22 cellular contexts compared by ENCODE assay signal in the genomic region with DNA sequence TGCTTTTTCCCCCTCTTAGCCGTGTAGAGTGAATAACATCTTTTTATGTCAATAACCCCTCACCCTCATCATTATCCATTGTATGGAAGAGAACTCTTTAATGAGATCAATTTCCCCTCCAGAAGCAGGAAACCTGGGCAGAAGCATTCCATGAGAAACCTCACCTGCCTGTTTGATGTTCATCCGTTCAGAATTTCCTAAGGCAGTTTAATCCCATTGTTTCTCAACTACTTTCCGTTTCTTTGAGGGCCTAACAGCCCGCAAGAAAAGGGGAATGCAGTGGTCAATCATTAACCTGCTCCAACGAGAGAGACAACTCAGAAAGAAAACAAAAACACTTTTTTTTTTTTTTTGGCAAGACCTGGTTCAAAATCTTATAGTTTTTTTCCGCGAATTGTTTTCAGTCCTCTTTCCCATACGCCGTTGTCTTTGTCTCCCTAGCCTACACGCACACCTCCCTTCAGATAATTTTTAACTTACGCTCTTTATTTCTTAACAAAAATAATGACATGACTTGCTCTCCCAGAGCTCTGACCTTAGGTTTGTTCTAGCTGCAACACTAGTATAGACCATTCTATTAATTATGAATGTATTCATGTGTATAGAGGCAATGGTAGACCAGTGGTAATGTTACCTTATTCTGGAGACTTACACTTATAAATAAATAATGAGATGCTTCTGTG. TPM values are rescaled to one million over a fixed set of nuclear protein-coding genes. Genes with fewer than 3 reads are reported as not detected.
DNase-seq lines count a peak whose midpoint lies in the region; ATAC-seq and TF ChIP-seq lines count a peak whose summit lies in the region.
"Had no signal": no experiment of that assay in that cellular context is flagged by ENCODE, and none has a peak within 500 bp of the region (broad histone marks: within the 10 kb centered on the region; RNA-seq: fewer than 3 reads in every experiment).

No MANE protein-coding gene starts in this region.

- H3K9me2 ChIP-seq in HCT116 (ENCODE audit: insufficient read depth) (no peaks in the 10 kb centered on the region), hepatocyte (replicated peaks; ENCODE audit: insufficient read depth) (no peaks in the 10 kb centered on the region)

- POLR2A ChIA-PET in HCT116 (lab: Charles Lee): no interaction called here

- peak overlapping the region; percentile 8 for H3K27ac Mint-ChIP-seq in mesothelial cell of epicardium
- H3K27ac Mint-ChIP-seq: activated CD4-positive, alpha-beta memory T cell treated with anti-CD3 and anti-CD28 coated beads, Interleukin-2, amount 10 ng/mL, durations not matched to agents 7 days and 5 days; activated naive CD8-positive, alpha-beta T cell treated with anti-CD3 and anti-CD28 coated beads for 36 hours had no signal

- H3K27me3 ChIP-seq in HCT116 (ENCODE audit: insufficient read depth, low read length): no peaks in the 10 kb centered on the region
- H3K27me3 ChIP-seq in hepatocyte: no peaks in the 10 kb centered on the region
- H3K27me3 ChIP-seq: SJCRH30 had no signal

- no peaks in the 10 kb centered on the region for H3K27me3 Mint-ChIP-seq in mesothelial cell of epicardium (ENCODE audit: low read depth)
- H3K27me3 Mint-ChIP-seq: activated CD4-positive, alpha-beta memory T cell treated with anti-CD3 and anti-CD28 coated beads, Interleukin-2, amount 10 ng/mL, durations not matched to agents 7 days and 5 days had no signal

- WGBS in hepatocyte (ENCODE audit: low lambda C conversion rate, missing lambda C conversion rate): 52% methylated on average over 11 of the region's 11 CpGs

- H3K9me3 ChIP-seq in HCT116 (ENCODE audit: control insufficient read depth in 1 of 2, insufficient read depth in 1 of 2, low read depth in 1 of 2, low read length in 2 of 2): no peaks in the 10 kb centered on the region
- no peaks in the 10 kb centered on the region for H3K9me3 ChIP-seq in hepatocyte (ENCODE audit: low read depth)
- H3K9me3 ChIP-seq: SJCRH30 had no signal

- TF ChIP-seq CTCF in 22Rv1 (IDR thresholded peaks at IDR 0.05): no peak
- TF ChIP-seq CTCF in HCT116 (IDR thresholded peaks at IDR 0.05 in 2 of 3, conservative IDR thresholded peaks at IDR 0.05 in 1 of 3; ENCODE audit: borderline replicate concordance in 1 of 3, insufficient read depth in 1 of 3, low read depth in 2 of 3, low read length in 2 of 3): no peak
- TF ChIP-seq CTCF in hepatocyte (IDR thresholded peaks at IDR 0.05; ENCODE audit: poor library complexity): no peak
- no peak for TF ChIP-seq CTCF in mesothelial cell of epicardium (IDR thresholded peaks at IDR 0.05; ENCODE audit: unreplicated experiment)

- H3K36me3 Mint-ChIP-seq in mesothelial cell of epicardium: no peaks in the 10 kb centered on the region
- H3K36me3 Mint-ChIP-seq: activated naive CD8-positive, alpha-beta T cell treated with anti-CD3 and anti-CD28 coated beads for 36 hours had no signal

- H3K4me3 Mint-ChIP-seq in mesothelial cell of epicardium: no peak overlapping the region
- H3K4me3 Mint-ChIP-seq: activated CD4-positive, alpha-beta memory T cell treated with anti-CD3 and anti-CD28 coated beads, Interleukin-2, amount 10 ng/mL, durations not matched to agents 7 days and 5 days; activated naive CD8-positive, alpha-beta T cell treated with anti-CD3 and anti-CD28 coated beads for 36 hours; central memory CD8-positive, alpha-beta T cell had no signal

- H3K4me3 ChIP-seq in HCT116 (replicated peaks in 1 of 2; ENCODE audit: low read depth in 1 of 2, low read length in 2 of 2): no peak overlapping the region
- H3K4me3 ChIP-seq in hepatocyte: no peak overlapping the region
- H3K4me3 ChIP-seq: heart right ventricle, SJCRH30 had no signal

- CTCF ChIA-PET in HCT116 (lab: Charles Lee): interaction anchor here (0.7 kb wide), 1 partner anchor 49 kb away, joined by 4 read pairs; no protein-coding TSS in a partner anchor

- H3K27ac ChIP-seq in 22Rv1 (peak overlapping the region; percentile 82), HCT116 (ENCODE audit: low read depth, low read length) (peak overlapping the region; percentile 54; the same call in 1 of the 2 replicates), hepatocyte (no peak overlapping the region)
- H3K27ac ChIP-seq: heart right ventricle, SJCRH30 had no signal

- no peak for TF ChIP-seq POLR2A in HCT116 (IDR thresholded peaks at IDR 0.05; ENCODE audit: borderline replicate concordance, extremely low read depth, insufficient read depth, insufficient read length)

- peak overlapping the region; percentile 30; the same call in 1 of the 2 replicates for H3K4me2 ChIP-seq in HCT116 (ENCODE audit: low read length)
- H3K4me2 ChIP-seq in hepatocyte: peak overlapping the region; percentile 1

- H2AFZ ChIP-seq in HCT116 (ENCODE audit: low read depth, low read length, poor library complexity, severe bottlenecking) (peak overlapping the region; percentile 66), hepatocyte (no peak overlapping the region)

- peak; percentile 23 for DNase-seq in HCT116 (ENCODE audit: low read depth, low spot score)
- DNase-seq in hepatocyte (ENCODE audit: low spot score): peak; percentile 45
- no peak for DNase-seq in mesothelial cell of epicardium (ENCODE audit: low spot score in 2 of 2, unreplicated experiment in 2 of 2)
- DNase-seq in ureter (ENCODE audit: low spot score): no peak
- no peak for DNase-seq in OCI-M1 (lab: John Stamatoyannopoulos, UW)
- DNase-seq in AG08396 (ENCODE audit: low spot score): no peak
- DNase-seq: activated CD4-positive, alpha-beta memory T cell treated with anti-CD3 and anti-CD28 coated beads, Interleukin-2, amount 10 ng/mL, durations not matched to agents 7 days and 5 days; activated naive CD8-positive, alpha-beta T cell treated with anti-CD3 and anti-CD28 coated beads for 36 hours; dermis blood vessel endothelial cell; HCEC 1CT; heart right ventricle; NCI-H1092; NCI-H2029; SJCRH30; stimulated activated CD8-positive, alpha-beta memory T cell treated with anti-CD3 and anti-CD28 coated beads, Interleukin-4, amount 100 ng/mL, for 48 hours; T-helper 1 cell; trophoblast cell had no signal

- H4K20me1 ChIP-seq in HCT116 (ENCODE audit: insufficient read depth) (no peaks in the 10 kb centered on the region), hepatocyte (ENCODE audit: insufficient read depth, poor library complexity, severe bottlenecking) (no peaks in the 10 kb centered on the region)

- intact Hi-C loops in HCT116 (cut with micrococcal nuclease): no loop called here

- no peak for TF ChIP-seq RAD21 in HCT116 (IDR thresholded peaks at IDR 0.05; ENCODE audit: low read depth)

- H3K79me2 ChIP-seq in HCT116 (ENCODE audit: insufficient read depth, low read length) (no peaks in the 10 kb centered on the region), hepatocyte (no peaks in the 10 kb centered on the region)

- peaks cover 6% of the 10 kb centered on the region for H3K9me3 Mint-ChIP-seq in mesothelial cell of epicardium
- H3K9me3 Mint-ChIP-seq: activated CD4-positive, alpha-beta memory T cell treated with anti-CD3 and anti-CD28 coated beads, Interleukin-2, amount 10 ng/mL, durations not matched to agents 7 days and 5 days had no signal

- no peaks in the 10 kb centered on the region for H3K36me3 ChIP-seq in HCT116 (ENCODE audit: control insufficient read depth in 1 of 2, insufficient read depth in 2 of 2, low read length in 2 of 2)
- no peaks in the 10 kb centered on the region for H3K36me3 ChIP-seq in hepatocyte (replicated peaks; ENCODE audit: insufficient read depth, low read depth)
- H3K36me3 ChIP-seq: heart right ventricle, SJCRH30 had no signal

- peaks cover 12% of the 10 kb centered on the region for H3K4me1 Mint-ChIP-seq in mesothelial cell of epicardium
- H3K4me1 Mint-ChIP-seq: activated CD4-positive, alpha-beta memory T cell treated with anti-CD3 and anti-CD28 coated beads, Interleukin-2, amount 10 ng/mL, durations not matched to agents 7 days and 5 days; activated naive CD8-positive, alpha-beta T cell treated with anti-CD3 and anti-CD28 coated beads for 36 hours; central memory CD8-positive, alpha-beta T cell had no signal

- BruUV-seq in HCT116 (replicated peaks; lab: Mats Ljungman, UMichigan): no TSS peak

- ATAC-seq in HCT116 (peak; percentile 22; the same call in 1 of the 2 replicates), HG02981 (IDR thresholded peaks at IDR 0.05; ENCODE audit: unreplicated experiment) (no peak)
- ATAC-seq: activated CD4-positive, CD25-positive, alpha-beta regulatory T cell treated with anti-CD3 and anti-CD28 coated beads, Interleukin-2, amount 50 U/mL, for 24 hours had no signal

- H3K9ac ChIP-seq in HCT116 (ENCODE audit: low read length): no peak overlapping the region

- RAD21 ChIA-PET in HCT116 (lab: Charles Lee; ENCODE audit: low non-redundant PET in 1 of 2, low total read pairs in 2 of 2, uncharacterized antibody in 2 of 2, unreplicated experiment in 2 of 2): no interaction called here

- peaks cover 18 to 22% of the 10 kb centered on the region in 2 experiments for H3K4me1 ChIP-seq in HCT116 (ENCODE audit: control insufficient read depth in 1 of 2, insufficient read depth in 2 of 2, low read length in 2 of 2)
- H3K4me1 ChIP-seq in hepatocyte (ENCODE audit: insufficient read depth): no peaks in the 10 kb centered on the region
- H3K4me1 ChIP-seq: heart right ventricle, SJCRH30 had no signal

TF ChIP-seq in HCT116, 20 proteins besides CTCF, POLR2A, EP300 and RAD21 (continues in another document):
- TF ChIP-seq ZNF274 (IDR thresholded peaks at IDR 0.05; ENCODE audit: low read depth, low read length) (no peak), EZH2 (IDR thresholded peaks at IDR 0.05) (no peak), TCF7L2 (IDR thresholded peaks at IDR 0.05; ENCODE audit: borderline replicate concordance, extremely low read depth, insufficient read depth, insufficient read length) (no peak), POLR2AphosphoS5 (IDR thresholded peaks at IDR 0.05; ENCODE audit: low read depth, low read length) (no peak), SRF (IDR thresholded peaks at IDR 0.05; ENCODE audit: low read depth) (no peak), ZBTB33 (IDR thresholded peaks at IDR 0.05; ENCODE audit: extremely low read depth, insufficient replicate concordance, low read length) (no peak)

RNA-seq across cellular contexts. Expression of gene ID4, which starts 25.6 kb away (rescaled TPM):
- total RNA-seq in HCT116 (2021; ENCODE audit: unreplicated experiment) (0.10 TPM), hepatocyte (44.3 and 54.6 TPM in 2 replicates), mesothelial cell of epicardium (114 to 123 TPM (median 115 TPM) in 3 replicates), ureter (32.5 TPM)
- polyA plus RNA-seq in HCT116 (2012): 0.09 and 0.13 TPM in 2 replicates
- 89.2 and 137 TPM in 2 replicates for polyA plus RNA-seq in hepatocyte
- total RNA-seq: activated CD4-positive, alpha-beta memory T cell treated with anti-CD3 and anti-CD28 coated beads, Interleukin-2, amount 10 ng/mL, durations not matched to agents 7 days and 5 days; activated naive CD8-positive, alpha-beta T cell treated with anti-CD3 and anti-CD28 coated beads for 36 hours; mononuclear cell had no signal

Comparison
In these comparisons a context has a peak if more than half of its experiments do, and no peak if none do; other contexts are left out.
1. DNase-seq: peak in HCT116 (single experiment) and hepatocyte (single experiment); none in mesothelial cell of epicardium (0 of 2), ureter (single experiment), OCI-M1 (single experiment) and AG08396 (single experiment).
2. RNA of gene ID4, which starts 25.6 kb away (total RNA-seq): 114 to 123 TPM in mesothelial cell of epicardium, 44.3 to 54.6 TPM in hepatocyte and 32.5 TPM in ureter (single experiment); 0.10 TPM in HCT116 (single experiment); every median in the first group is over 10 times any median in the second.